8 cellular contexts compared by ENCODE assay signal in the genomic region with DNA sequence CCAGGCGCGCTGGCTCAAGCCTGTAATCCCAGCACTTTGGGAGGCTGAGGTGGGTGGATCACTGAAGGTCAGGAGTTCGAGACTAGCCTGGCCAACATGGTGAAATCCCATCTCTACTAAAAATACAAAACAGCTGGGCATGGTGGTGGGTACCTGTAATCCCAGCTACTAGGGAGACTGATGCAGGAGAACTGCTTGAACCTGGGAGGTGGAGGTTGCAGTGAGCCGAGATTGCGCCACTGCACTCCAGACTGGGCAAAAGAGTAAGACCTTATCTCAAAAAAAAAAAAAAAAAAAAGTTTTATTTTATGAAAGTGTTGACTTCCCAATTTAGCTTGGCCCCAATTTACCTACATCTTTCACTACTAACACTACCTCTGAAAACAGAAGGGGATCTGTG. TPM values are rescaled to one million over a fixed set of nuclear protein-coding genes. Genes with fewer than 3 reads are reported as not detected.
A peak's percentile ranks its signal among the peaks of the same experiment; 100 is the strongest.
DNase-seq lines count a peak whose midpoint lies in the region; ATAC-seq and TF ChIP-seq lines count a peak whose summit lies in the region.
"Not testable (repeated sequence)": the region's sequence is repeated elsewhere in the genome, so short reads cannot be mapped to it uniquely, and the experiment has no call there.

No MANE protein-coding gene starts in this region.

- H3K36me3 ChIP-seq in trophoblast cell (ENCODE audit: control insufficient read depth in 1 of 2, insufficient read depth in 2 of 2, low read length in 2 of 2), result not testable (repeated sequence)

- H2AFZ ChIP-seq in trophoblast cell (ENCODE audit: insufficient read depth, low read length, poor library complexity), result not testable (repeated sequence)

- intact Hi-C loops in Calu3 (cut with micrococcal nuclease; ENCODE audit: unreplicated experiment), result loop anchor here (5.0 kb wide), 1 partner anchor 34 kb away; no protein-coding TSS in a partner anchor
- intact Hi-C loops in activated CD4-positive, alpha-beta T cell treated with anti-CD3 and anti-CD28 coated beads for 36 hours (cut with DNase I, micrococcal nuclease), result loop anchor here (5.0 to 10.0 kb wide), 2 partner anchors 66 to 653 kb away; a partner anchor contains a TSS

- H3K4me1 Mint-ChIP-seq in Calu3 (ENCODE audit: low read depth, unreplicated experiment) (peaks cover 46% of the 10 kb centered on the region), memory B cell (peaks cover 51% of the 10 kb centered on the region), type B pancreatic cell (ENCODE audit: unreplicated experiment) (peaks cover 38% of the 10 kb centered on the region)
- H3K4me1 Mint-ChIP-seq in activated CD4-positive, alpha-beta T cell treated with anti-CD3 and anti-CD28 coated beads for 36 hours, result peaks cover 64% of the 10 kb centered on the region
- H3K4me1 Mint-ChIP-seq in activated naive CD8-positive, alpha-beta T cell (ENCODE audit: low read depth), result peaks cover 73% of the 10 kb centered on the region
- peaks cover 60 to 77% of the 10 kb centered on the region in 2 donors for H3K4me1 Mint-ChIP-seq in effector memory CD8-positive, alpha-beta T cell (ENCODE audit: low read depth in 2 of 2)

- H3K23ac ChIP-seq in trophoblast cell (ENCODE audit: low read length), result not testable (repeated sequence)

- H3K9me3 ChIP-seq in trophoblast cell (ENCODE audit: insufficient read depth, low read depth, low read length), result not testable (repeated sequence)

- not testable (repeated sequence) for H3K27ac ChIP-seq in trophoblast cell (ENCODE audit: low read depth, low read length)

- not testable (repeated sequence) for BruUV-seq in Calu3 (replicated peaks; lab: Mats Ljungman, UMichigan)

- no CpG with 5 or more reads among the region's 5 CpGs for WGBS in trophoblast cell (ENCODE audit: extremely low coverage, insufficient coverage, insufficient read length)

- H3K4me3 ChIP-seq in NB4 (ENCODE audit: low read depth, low read length), result peak overlapping the region; percentile 96
- not testable (repeated sequence) for H3K4me3 ChIP-seq in trophoblast cell (ENCODE audit: low read depth, low read length)

- not testable (repeated sequence) for H3K27me3 Mint-ChIP-seq in Calu3 (ENCODE audit: unreplicated experiment); activated CD4-positive, alpha-beta T cell treated with anti-CD3 and anti-CD28 coated beads for 36 hours; activated naive CD8-positive, alpha-beta T cell; effector memory CD8-positive, alpha-beta T cell; memory B cell; type B pancreatic cell

- H2AK5ac ChIP-seq in trophoblast cell (ENCODE audit: low read length), result not testable (repeated sequence)

- POLR2A ChIA-PET in activated CD4-positive, alpha-beta T cell treated with anti-CD3 and anti-CD28 coated beads for 36 hours (lab: Charles Lee), result interaction anchor here (0.6 to 1.0 kb wide), 4 partner anchors 10 to 60 kb away, joined by 3 to 4 read pairs (median 3); no protein-coding TSS in a partner anchor

- not testable (repeated sequence) for H3K9ac ChIP-seq in trophoblast cell (ENCODE audit: low read length)

- not testable (repeated sequence) for H3K27me3 ChIP-seq in trophoblast cell (ENCODE audit: insufficient read depth, low read length)

- H4K12ac ChIP-seq in trophoblast cell (ENCODE audit: low read depth, low read length), result not testable (repeated sequence)

- H2BK5ac ChIP-seq in trophoblast cell (ENCODE audit: low read depth, low read length, poor library complexity), result not testable (repeated sequence)

- H2BK120ac ChIP-seq in trophoblast cell (ENCODE audit: insufficient read depth, low read length, poor library complexity), result not testable (repeated sequence)

- H3K4me1 ChIP-seq in trophoblast cell (ENCODE audit: control insufficient read depth in 1 of 2, insufficient read depth in 2 of 2, low read length in 2 of 2), result not testable (repeated sequence)

- H3K36me3 Mint-ChIP-seq in Calu3 (ENCODE audit: insufficient read depth, unreplicated experiment), result peaks cover 69% of the 10 kb centered on the region
- peaks cover 42% of the 10 kb centered on the region for H3K36me3 Mint-ChIP-seq in activated CD4-positive, alpha-beta T cell treated with anti-CD3 and anti-CD28 coated beads for 36 hours (ENCODE audit: low read depth)
- H3K36me3 Mint-ChIP-seq in activated naive CD8-positive, alpha-beta T cell, result peaks cover 20% of the 10 kb centered on the region
- H3K36me3 Mint-ChIP-seq in effector memory CD8-positive, alpha-beta T cell (ENCODE audit: insufficient read depth), result peaks cover 60% of the 10 kb centered on the region
- peaks cover 14% of the 10 kb centered on the region for H3K36me3 Mint-ChIP-seq in memory B cell
- peaks cover 46% of the 10 kb centered on the region for H3K36me3 Mint-ChIP-seq in type B pancreatic cell

- not testable (repeated sequence) for H3K9me3 Mint-ChIP-seq in Calu3 (ENCODE audit: low read depth, unreplicated experiment); activated CD4-positive, alpha-beta T cell treated with anti-CD3 and anti-CD28 coated beads for 36 hours (ENCODE audit: low read depth); activated naive CD8-positive, alpha-beta T cell (ENCODE audit: low read depth); effector memory CD8-positive, alpha-beta T cell; memory B cell; type B pancreatic cell

- H4K8ac ChIP-seq in trophoblast cell (ENCODE audit: low read depth, low read length), result not testable (repeated sequence)

- H3K27ac Mint-ChIP-seq in Calu3 (ENCODE audit: unreplicated experiment), result peak overlapping the region; percentile 61
- H3K27ac Mint-ChIP-seq in activated CD4-positive, alpha-beta T cell treated with anti-CD3 and anti-CD28 coated beads for 36 hours, result peak overlapping the region; percentile 75
- H3K27ac Mint-ChIP-seq in activated naive CD8-positive, alpha-beta T cell, result peak overlapping the region; percentile 78
- peak overlapping the region in 1 of 2 donors; percentile 84 for H3K27ac Mint-ChIP-seq in effector memory CD8-positive, alpha-beta T cell
- not testable (repeated sequence) for H3K27ac Mint-ChIP-seq in memory B cell
- H3K27ac Mint-ChIP-seq in type B pancreatic cell, result peak overlapping the region; percentile 74

- H3K4me3 Mint-ChIP-seq in Calu3 (ENCODE audit: low read depth, unreplicated experiment), result peak overlapping the region; percentile 93
- peak overlapping the region; percentile 62 for H3K4me3 Mint-ChIP-seq in activated CD4-positive, alpha-beta T cell treated with anti-CD3 and anti-CD28 coated beads for 36 hours
- H3K4me3 Mint-ChIP-seq in activated naive CD8-positive, alpha-beta T cell, result peak overlapping the region; percentile 88
- H3K4me3 Mint-ChIP-seq in effector memory CD8-positive, alpha-beta T cell, result peak overlapping the region; percentile 61 to 99
- H3K4me3 Mint-ChIP-seq in memory B cell, result peak overlapping the region; percentile 27
- peak overlapping the region; percentile 77 for H3K4me3 Mint-ChIP-seq in type B pancreatic cell

- not testable (repeated sequence) for DNase-seq in Calu3; NB4 (ENCODE audit: low read depth); activated CD4-positive, alpha-beta T cell treated with anti-CD3 and anti-CD28 coated beads for 36 hours; effector memory CD8-positive, alpha-beta T cell; memory B cell (ENCODE audit: low spot score in 2 of 2); trophoblast cell; type B pancreatic cell (ENCODE audit: extremely low spot score, unreplicated experiment)

- H3K18ac ChIP-seq in trophoblast cell (ENCODE audit: low read length), result not testable (repeated sequence)

- H3K4me2 ChIP-seq in trophoblast cell (ENCODE audit: low read length), result not testable (repeated sequence)

- not testable (repeated sequence) for H3K14ac ChIP-seq in trophoblast cell (ENCODE audit: low read length)

- not testable (repeated sequence) for TF ChIP-seq POLR2A in NB4 (IDR thresholded peaks at IDR 0.05; ENCODE audit: extremely low read depth, insufficient read length)

- peaks cover 13% of the 10 kb centered on the region for H3K79me1 ChIP-seq in trophoblast cell (ENCODE audit: low read length)

- not testable (repeated sequence) for ATAC-seq in activated CD4-positive, alpha-beta T cell treated with anti-CD3 and anti-CD28 coated beads for 36 hours; effector memory CD8-positive, alpha-beta T cell (replicated peaks); memory B cell (ENCODE audit: low read depth)

- H4K91ac ChIP-seq in trophoblast cell (ENCODE audit: low read depth, low read length), result not testable (repeated sequence)

- H3K79me2 ChIP-seq in trophoblast cell (ENCODE audit: control insufficient read depth, insufficient read depth, low read length, poor library complexity), result peaks cover 22% of the 10 kb centered on the region

- H3K4ac ChIP-seq in trophoblast cell (ENCODE audit: low read depth, low read length), result peak overlapping the region; percentile 96

- H2BK12ac ChIP-seq in trophoblast cell (ENCODE audit: low read length), result not testable (repeated sequence)

- TF ChIP-seq CTCF in Calu3 (IDR thresholded peaks at IDR 0.05; ENCODE audit: unreplicated experiment); NB4 (IDR thresholded peaks at IDR 0.05; ENCODE audit: low read depth, low read length); type B pancreatic cell (conservative IDR thresholded peaks at IDR 0.05): not testable (repeated sequence)

- CTCF ChIA-PET in Calu3 (lab: Charles Lee), result interaction anchor here (0.6 kb wide), 1 partner anchor 25 kb away, joined by 3 read pairs; no protein-coding TSS in a partner anchor
- CTCF ChIA-PET in activated CD4-positive, alpha-beta T cell treated with anti-CD3 and anti-CD28 coated beads for 36 hours (lab: Charles Lee), result interaction anchor here (0.7 to 1.5 kb wide), 4 partner anchors 13 to 360 kb away, joined by 3 to 8 read pairs (median 4); no protein-coding TSS in a partner anchor

RNA-seq across cellular contexts. Expression of a gene that starts 4.2 kb away (rescaled TPM):
- total RNA-seq in Calu3 (2022), result 242 and 260 TPM in 2 replicates
- total RNA-seq in activated CD4-positive, alpha-beta T cell treated with anti-CD3 and anti-CD28 coated beads for 36 hours, result 100 to 1,000 TPM; 148 to 154 TPM
- polyA plus RNA-seq in trophoblast cell (2013), result 60.9 and 63.0 TPM in 2 replicates
- 141 and 152 TPM in 2 replicates for total RNA-seq in type B pancreatic cell (ENCODE audit: low replicate concordance)

RNA-seq across cellular contexts. Expression of a gene that starts 44.9 kb away (rescaled TPM):
- total RNA-seq in Calu3 (2022), result 380 and 411 TPM in 2 replicates
- 100 to 1,000 TPM; 218 to 265 TPM for total RNA-seq in activated CD4-positive, alpha-beta T cell treated with anti-CD3 and anti-CD28 coated beads for 36 hours
- polyA plus RNA-seq in trophoblast cell (2013), result 589 and 590 TPM in 2 replicates
- 308 and 332 TPM in 2 replicates for total RNA-seq in type B pancreatic cell (ENCODE audit: low replicate concordance)

Comparison
In these comparisons a context has a peak if more than half of its experiments do, and no peak if none do; other contexts are left out.
1. H3K4me3 Mint-ChIP-seq: peak in every context shown above with its lines; median percentile 93 in Calu3; 88 in activated naive CD8-positive, alpha-beta T cell; 80 in effector memory CD8-positive, alpha-beta T cell; 77 in type B pancreatic cell; 62 in activated CD4-positive, alpha-beta T cell treated with anti-CD3 and anti-CD28 coated beads for 36 hours; 27 in memory B cell.